Comparison of ENCODE assay signal across 8 cellular contexts in the genomic region with DNA sequence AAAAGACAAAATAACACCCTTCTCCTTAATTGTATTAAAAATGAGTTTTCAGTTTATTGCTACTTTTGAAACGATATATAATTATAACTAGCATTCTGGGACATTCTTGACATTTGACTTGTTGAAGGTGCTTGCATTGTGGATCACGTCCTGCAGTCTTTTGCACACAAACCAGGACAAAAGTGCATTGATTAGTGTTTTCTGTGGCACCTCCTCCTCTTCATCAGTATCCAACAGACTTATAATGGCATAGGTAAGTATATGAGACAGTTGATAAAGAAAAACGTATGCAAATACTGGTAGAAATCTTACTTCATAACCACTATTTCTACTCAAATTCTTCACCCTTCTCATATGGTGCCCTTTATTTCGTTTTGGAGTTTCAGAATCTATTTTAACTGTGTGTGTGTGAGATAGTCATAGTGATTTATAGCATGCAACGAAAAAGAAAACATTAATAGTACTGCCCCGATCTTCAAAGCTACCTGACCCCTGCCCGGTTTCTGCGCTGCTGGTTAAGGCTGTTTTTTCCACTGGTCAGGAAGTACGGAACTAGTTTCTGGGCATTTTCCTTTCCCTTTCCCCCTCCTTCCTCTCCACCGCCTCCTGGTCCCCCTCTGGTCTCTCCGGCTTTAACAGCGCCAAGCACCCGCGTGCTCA. TPM values are rescaled to one million over a fixed set of nuclear protein-coding genes. Genes with fewer than 3 reads are reported as not detected.
DNase-seq lines count a peak whose midpoint lies in the region; ATAC-seq and TF ChIP-seq lines count a peak whose summit lies in the region.

No MANE protein-coding gene starts in this region.

- H3K27ac Mint-ChIP-seq in Calu3 (ENCODE audit: unreplicated experiment) (peak overlapping the region; percentile 93), memory B cell (peak overlapping the region; percentile 92)

- peaks cover 31% of the 10 kb centered on the region for H3K4me1 Mint-ChIP-seq in Calu3 (ENCODE audit: low read depth, unreplicated experiment)
- peaks cover 18% of the 10 kb centered on the region for H3K4me1 Mint-ChIP-seq in memory B cell

- TF ChIP-seq CTCF in Calu3 (IDR thresholded peaks at IDR 0.05; ENCODE audit: unreplicated experiment) (no peak), brain microvascular endothelial cell (IDR thresholded peaks at IDR 0.05; ENCODE audit: low read depth, low read length, missing control alignments) (no peak)

- H3K27me3 Mint-ChIP-seq in Calu3 (ENCODE audit: unreplicated experiment) (no peaks in the 10 kb centered on the region), memory B cell (no peaks in the 10 kb centered on the region)

- in situ Hi-C loops in brain microvascular endothelial cell (cut with HindIII; ENCODE audit: low pct_ligation_motif_present, low sequenced_read_pairs): no loop called here

- peak; percentile 16 for ATAC-seq in GM19468 (IDR thresholded peaks at IDR 0.05; ENCODE audit: extremely low read depth, unreplicated experiment)
- peak; percentile 31 for ATAC-seq in HG03521 (IDR thresholded peaks at IDR 0.05; ENCODE audit: unreplicated experiment)
- no peak for ATAC-seq in memory B cell (ENCODE audit: low read depth)

- no peaks in the 10 kb centered on the region for H3K27me3 ChIP-seq in brain microvascular endothelial cell (replicated peaks)

- peak overlapping the region; percentile 97 for H3K4me3 Mint-ChIP-seq in Calu3 (ENCODE audit: low read depth, unreplicated experiment)
- peak overlapping the region; percentile 95 for H3K4me3 Mint-ChIP-seq in memory B cell

- H3K27ac ChIP-seq in brain microvascular endothelial cell: peak overlapping the region; percentile 66

- intact Hi-C loops in Calu3 (cut with micrococcal nuclease; ENCODE audit: unreplicated experiment): loop anchor here (5.0 kb wide), 1 partner anchor 95 kb away; no protein-coding TSS in a partner anchor

- DNase-seq in Calu3 (no peak), brain microvascular endothelial cell (no peak), memory B cell (ENCODE audit: low spot score in 2 of 2) (no peak), 8988T (no peak), NCI-H82 treated with DMSO at 0.1 percent for 48 hours (lab: John Stamatoyannopoulos, UW; ENCODE audit: unreplicated experiment) (no peak), NCI-H82 (lab: John Stamatoyannopoulos, UW) (no peak)

- BruUV-seq in Calu3 (replicated peaks; lab: Mats Ljungman, UMichigan): TSS peak; percentile 78

- H3K36me3 ChIP-seq in brain microvascular endothelial cell (replicated peaks): no peaks in the 10 kb centered on the region

- peak overlapping the region; percentile 74 for H3K4me3 ChIP-seq in brain microvascular endothelial cell (ENCODE audit: low read depth, low read length)

- H3K9me3 Mint-ChIP-seq in Calu3 (ENCODE audit: low read depth, unreplicated experiment) (no peaks in the 10 kb centered on the region), memory B cell (no peaks in the 10 kb centered on the region)

- H3K36me3 Mint-ChIP-seq in Calu3 (ENCODE audit: insufficient read depth, unreplicated experiment) (peaks cover 48% of the 10 kb centered on the region), memory B cell (no peaks in the 10 kb centered on the region)

- CTCF ChIA-PET in Calu3 (lab: Charles Lee): interaction anchor here (0.6 to 2.5 kb wide), 9 partner anchors 44 to 978 kb away, joined by 3 to 15 read pairs (median 3); no protein-coding TSS in a partner anchor

RNA-seq across cellular contexts. Expression of a gene that starts 0.6 kb away (rescaled TPM):
- total RNA-seq in Calu3 (2022): 163 and 193 TPM in 2 replicates
